Comparison of ENCODE assay signal across 17 cellular contexts in genomic region chr15:33360876-33361275, GRCh38. TPM values are rescaled to one million over a fixed set of nuclear protein-coding genes. Genes with fewer than 3 reads are reported as not detected.
"Had no signal": no experiment of that assay in that cellular context is flagged by ENCODE, and none has a peak within 500 bp of the region (broad histone marks: within the 10 kb centered on the region; RNA-seq: fewer than 3 reads in every experiment).

No MANE protein-coding gene starts in this region.

- H3K4me1 ChIP-seq: esophagus muscularis mucosa, pancreas, prostate gland had no signal

- H3K4me3 ChIP-seq: esophagus muscularis mucosa, gastrocnemius medialis, mucosa of descending colon, pancreas, prostate gland, skin epidermis had no signal

- ATAC-seq: effector memory CD8-positive, alpha-beta T cell; gastrocnemius medialis; mucosa of descending colon; natural killer cell; pancreas; sciatic nerve had no signal

- DNase-seq: cerebellar nuclear complex; effector memory CD8-positive, alpha-beta T cell; gastrocnemius medialis; immature natural killer cell; natural killer cell; nucleus accumbens; pancreas; stimulated activated naive CD4-positive, alpha-beta T cell; trophoblast cell had no signal

- H3K27me3 ChIP-seq: esophagus muscularis mucosa, gastrocnemius medialis, pancreas had no signal

- H3K9me3 ChIP-seq: esophagus muscularis mucosa, gastrocnemius medialis, mucosa of descending colon, pancreas, prostate gland had no signal

- H3K36me3 ChIP-seq: esophagus muscularis mucosa, gastrocnemius medialis, pancreas, prostate gland had no signal

- H3K27ac ChIP-seq: epithelial cell of prostate, esophagus muscularis mucosa, gastrocnemius medialis, pancreas, prostate gland, skin epidermis had no signal

RNA-seq across cellular contexts. Expression of gene RYR3, which starts 50.1 kb away (rescaled TPM):
- total RNA-seq: fibroblast of villous mesenchyme, lung microvascular endothelial cell had no signal
